ENCODE assay signal across 26 cellular contexts in genomic region chr7:155402941-155403340, GRCh38. TPM values are rescaled to one million over a fixed set of nuclear protein-coding genes. Genes with fewer than 3 reads are reported as not detected.
DNase-seq lines count a peak whose midpoint lies in the region; ATAC-seq, FAIRE-seq and TF ChIP-seq lines count a peak whose summit lies in the region.
"Had no signal": no experiment of that assay in that cellular context is flagged by ENCODE, and none has a peak within 500 bp of the region (broad histone marks: within the 10 kb centered on the region; RNA-seq: fewer than 3 reads in every experiment).

No MANE protein-coding gene starts in this region.

- H4K20me1 ChIP-seq in K562 (replicated peaks; ENCODE audit: control insufficient read depth, insufficient read depth, low read length) (peaks cover 6% of the 10 kb centered on the region), GM23248 (ENCODE audit: insufficient read depth) (no peaks in the 10 kb centered on the region)

- DNase-seq in Ammon's horn (ENCODE audit: low spot score) = peak; percentile 62
- no peak for DNase-seq in K562 (ENCODE audit: extremely low read depth in 1 of 4, low spot score in 3 of 4)
- DNase-seq in pons (ENCODE audit: low spot score) = peak; percentile 88
- DNase-seq in GM23248 = no peak
- no peak for DNase-seq in HCEC 1CT
- DNase-seq: AML-193; CD8-positive, alpha-beta memory T cell; NCI-H1092 treated with DMSO at 0.1 percent for 48 hours; NCI-H146; NCI-H2029 treated with DMSO at 0.1 percent for 48 hours; NCI-H345; NCI-H524; NCI-H82; Peyer's patch had no signal

- intact Hi-C loops in K562 (cut with micrococcal nuclease) = no loop called here

- WGBS in K562 (ENCODE audit: insufficient coverage, low coverage, missing lambda C conversion rate) = 0% methylated on average over 6 of the region's 6 CpGs
- WGBS in GM23248 (ENCODE audit: low coverage in 1 of 2, low lambda C conversion rate in 2 of 2, missing lambda C conversion rate in 2 of 2), 2 experiments = 53 to 59% methylated on average over 6 of the region's 6 CpGs

- no peak for FAIRE-seq in K562 (lab: Jason Lieb, UNC)
- FAIRE-seq: G401.6, GM12892, GM18507 had no signal

- H3K36me3 ChIP-seq in K562 (ENCODE audit: control insufficient read depth, insufficient read depth, low read length) (no peaks in the 10 kb centered on the region), GM23248 (ENCODE audit: low read depth) (no peaks in the 10 kb centered on the region)
- H3K36me3 ChIP-seq: HAP-1, Peyer's patch had no signal

- POLR2A ChIA-PET in K562 (lab: Yijun Ruan, JAX) = interaction anchor here (0.8 kb wide), 1 partner anchor 198 kb away, joined by 7 read pairs; no protein-coding TSS in a partner anchor

- no peak overlapping the region for H3K4me3 ChIP-seq in K562
- H3K4me3 ChIP-seq in GM23248 = no peak overlapping the region
- H3K4me3 ChIP-seq: HAP-1, Peyer's patch had no signal

- H3K9me3 ChIP-seq in K562 (replicated peaks; ENCODE audit: control insufficient read depth, insufficient read depth, low read depth, low read length) (no peaks in the 10 kb centered on the region), GM23248 (ENCODE audit: low read depth) (no peaks in the 10 kb centered on the region)
- H3K9me3 ChIP-seq: HAP-1, Peyer's patch had no signal

- H3K9me2 ChIP-seq in GM23248 (ENCODE audit: insufficient read depth) = no peaks in the 10 kb centered on the region

- H2AFZ ChIP-seq in K562 (ENCODE audit: low read depth, low read length) (no peak overlapping the region), GM23248 (no peak overlapping the region)

- no peak overlapping the region for H3K4me2 ChIP-seq in K562 (ENCODE audit: insufficient read depth, low read length)
- no peak overlapping the region for H3K4me2 ChIP-seq in GM23248 (ENCODE audit: unreplicated experiment)
- H3K4me2 ChIP-seq: KMS-11 had no signal

- no peaks in the 10 kb centered on the region for H3K79me2 ChIP-seq in K562 (ENCODE audit: control insufficient read depth, insufficient read depth, low read length)
- H3K79me2 ChIP-seq in GM23248 (ENCODE audit: insufficient read depth) = no peaks in the 10 kb centered on the region

- in situ Hi-C loops in K562 (cut with MboI) (no loop called here), GM23248 (cut with MboI) (no loop called here)

- H3K9me1 ChIP-seq in K562 (ENCODE audit: control insufficient read depth, insufficient read depth, low read length) = no peaks in the 10 kb centered on the region

- CTCF ChIA-PET in K562 (lab: Yijun Ruan, JAX; ENCODE audit: low intra/inter-chr PET ratio) = no interaction called here

- H3K27ac ChIP-seq in K562 (ENCODE audit: extremely low read depth, low read depth, low read length) = no peak overlapping the region
- peak overlapping the region; percentile 95 for H3K27ac ChIP-seq in layer of hippocampus (ENCODE audit: low read depth, low read length)
- no peak overlapping the region for H3K27ac ChIP-seq in GM23248
- H3K27ac ChIP-seq: C4-2B, KMS-11, Peyer's patch had no signal

- H3K4me1 ChIP-seq in K562 (replicated peaks in 1 of 2; ENCODE audit: control insufficient read depth in 2 of 2, insufficient read depth in 2 of 2, low read length in 2 of 2) (peaks cover 0 to 17% of the 10 kb centered on the region in 2 experiments; a peak in 1 of 5 replicates), GM23248 (ENCODE audit: insufficient read depth) (no peaks in the 10 kb centered on the region)
- H3K4me1 ChIP-seq: HAP-1, Peyer's patch had no signal

- no peak for ATAC-seq in K562
- no peak for ATAC-seq in GM19351 (IDR thresholded peaks at IDR 0.05; ENCODE audit: unreplicated experiment)
- ATAC-seq in GM18858 (IDR thresholded peaks at IDR 0.05; ENCODE audit: unreplicated experiment) = no peak

- no peaks in the 10 kb centered on the region for H3F3A ChIP-seq in GM23248 (ENCODE audit: insufficient read depth)

- TF ChIP-seq POLR2A in K562 (conservative IDR thresholded peaks at IDR 0.05) = no peak

- no peak for TF ChIP-seq CTCF in K562 (IDR thresholded peaks at IDR 0.05 in 2 of 3, conservative IDR thresholded peaks at IDR 0.05 in 1 of 3; ENCODE audit: insufficient read depth in 2 of 3, low read depth in 1 of 3, low read length in 3 of 3)

- H3K9ac ChIP-seq in K562 (ENCODE audit: insufficient read depth in 1 of 2, low read depth in 2 of 2, low read length in 2 of 2) = no peak overlapping the region
- H3K9ac ChIP-seq in GM23248 = no peak overlapping the region
- H3K9ac ChIP-seq: KMS-11 had no signal

- TF ChIP-seq RAD21 in K562 (CRISPR knock-in tag; conservative IDR thresholded peaks at IDR 0.05 in 1 of 2, IDR thresholded peaks at IDR 0.05 in 1 of 2) = no peak

- BruUV-seq in K562 (replicated peaks; lab: Mats Ljungman, UMichigan) = no TSS peak

- TF ChIP-seq EP300 in K562 (IDR thresholded peaks at IDR 0.05; ENCODE audit: low read length) = no peak

- H3K27me3 ChIP-seq in K562 (ENCODE audit: control insufficient read depth in 2 of 2, insufficient read depth in 2 of 2, low read length in 2 of 2) (peaks cover 39 to 74% of the 10 kb centered on the region in 2 experiments), layer of hippocampus (ENCODE audit: control insufficient read depth, insufficient read depth, low read length) (peaks cover 8% of the 10 kb centered on the region), GM23248 (replicated peaks; ENCODE audit: insufficient read depth) (peaks cover 15% of the 10 kb centered on the region)
- H3K27me3 ChIP-seq: Peyer's patch had no signal

TF ChIP-seq in K562, 482 proteins besides CTCF, POLR2A, EP300 and RAD21:
- TF ChIP-seq ATF7 (IDR thresholded peaks at IDR 0.05) (no peak), HBP1 (CRISPR knock-in tag; IDR thresholded peaks at IDR 0.05) (no peak), ATF3 (IDR thresholded peaks at IDR 0.05) (peak; percentile 9; the same call in 1 of the 2 replicates), ATF3 (CRISPR knock-in tag; conservative IDR thresholded peaks at IDR 0.05) (no peak)

RNA-seq across cellular contexts. Expression of gene EN2, which starts 55.0 kb away (rescaled TPM):
- total RNA-seq in K562 (2011; cell fraction: chromatin; rRNA removed; ENCODE audit: low replicate concordance) = not detected in 2 replicates
- not detected in 2 replicates for total RNA-seq in K562 (2011; cell fraction: nucleolus; rRNA removed)
- total RNA-seq in K562 (2011; cell fraction: nucleoplasm; rRNA removed) = not detected in 2 replicates
- 0.08 TPM in 1 of 2 replicates, not detected in the other for total RNA-seq in K562 (2014; rRNA removed)
- total RNA-seq in K562 (2014; rRNA removed; fragmentation: Illumina TruSeq; extraction: Trizol) = not detected in 2 replicates
- not detected in 2 replicates for total RNA-seq in K562 (2015; rRNA removed; fragmentation: Illumina TruSeq; extraction: Trizol)
- total RNA-seq in K562 (2021) = 0.04 TPM in 1 of 2 replicates, not detected in the other
- polyA plus RNA-seq in K562 (2011; rRNA removed) = not detected in 2 replicates
- polyA plus RNA-seq in K562 (2011; cell fraction: cytosol; rRNA removed) = not detected in 2 replicates
- not detected in 2 replicates for polyA plus RNA-seq in K562 (2011; cell fraction: nucleus; rRNA removed)
- 0.07 and 0.09 TPM in 2 replicates for polyA plus RNA-seq in K562 (2012)
- 0.04 TPM in 1 of 2 replicates, not detected in the other for polyA plus RNA-seq in K562 (2014; fragmentation: Illumina TruSeq; extraction: Trizol)
- polyA plus RNA-seq in K562 (2014; fragmentation: Nextera tagmentation; extraction: Ambion mirVana) = not detected
- 0.04 and 0.07 TPM in 2 replicates for polyA plus RNA-seq in K562 (2014; rRNA removed)
- polyA minus RNA-seq in K562 (2011; rRNA and poly(A)+ RNA removed) = not detected in 2 replicates
- not detected in 2 replicates for polyA minus RNA-seq in K562 (2011; cell fraction: cytosol; rRNA and poly(A)+ RNA removed)
- polyA minus RNA-seq in K562 (2011; cell fraction: nucleus; rRNA and poly(A)+ RNA removed) = not detected in 2 replicates
- not detected in 2 replicates for total RNA-seq in GM23248 (2014; rRNA removed; shearing (Covaris generic))
- polyA plus RNA-seq in GM23248 (2016; fragmentation: Nextera tagmentation; extraction: Ambion mirVana) = not detected in 2 replicates
- total RNA-seq: A172; CD8-positive, alpha-beta memory T cell; OCI-LY7; Peyer's patch had no signal
- polyA plus RNA-seq: AG04450; CD8-positive, alpha-beta memory T cell had no signal

Comparison
In these comparisons a context has a peak if more than half of its experiments do, and no peak if none do; other contexts are left out.
1. DNase-seq: peak in Ammon's horn (single experiment) and pons (single experiment); none in K562 (0 of 4), GM23248 (single experiment) and HCEC 1CT (single experiment).